In the genomic region with DNA sequence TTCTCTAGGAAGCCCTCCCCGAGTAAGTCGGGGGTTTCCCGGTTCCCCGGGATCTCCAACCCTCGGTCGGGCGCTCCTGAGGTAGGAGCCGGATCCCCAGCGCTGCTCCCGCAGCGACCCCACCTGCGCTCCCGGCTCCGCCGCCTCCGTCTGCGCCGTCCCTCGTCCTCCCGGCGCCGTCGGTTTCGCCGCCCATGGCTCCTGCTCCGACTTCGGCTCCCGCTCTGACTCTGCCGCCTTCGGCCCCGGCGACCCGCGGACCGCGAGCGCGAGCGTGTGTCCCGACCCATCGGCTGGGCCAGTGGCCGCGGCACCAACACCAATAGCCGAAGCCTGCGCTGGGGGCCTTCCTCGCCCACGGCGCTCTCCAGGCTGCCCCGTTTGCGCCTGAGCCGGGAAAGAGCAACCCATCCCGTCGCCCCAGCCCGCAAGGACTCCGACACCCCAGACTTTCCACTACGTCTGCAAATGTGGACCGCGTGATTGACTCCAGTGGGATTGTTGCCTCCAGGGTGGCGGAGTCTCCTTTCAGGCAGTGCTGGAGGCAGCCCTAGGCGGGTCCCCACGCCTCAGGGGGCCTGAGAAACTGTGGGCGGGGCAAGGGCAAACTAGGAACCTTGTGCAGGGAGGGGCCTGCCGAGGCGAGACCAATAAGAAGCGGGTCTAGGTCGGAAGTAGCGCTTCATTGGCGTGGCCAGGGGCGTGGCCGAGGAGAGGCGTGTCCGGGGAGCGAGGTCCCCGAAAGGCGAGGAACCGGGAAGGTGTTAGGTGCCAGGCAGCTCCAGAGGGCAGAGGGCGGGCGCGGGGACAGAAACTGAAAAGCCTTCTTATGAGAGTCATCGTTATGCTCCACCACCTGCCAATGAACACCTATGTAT, we compare ENCODE assay signal across 8 cellular contexts. TPM values are rescaled to one million over a fixed set of nuclear protein-coding genes. Genes with fewer than 3 reads are reported as not detected.
A peak's percentile ranks its signal among the peaks of the same experiment; 100 is the strongest.
DNase-seq lines count a peak whose midpoint lies in the region; ATAC-seq lines count a peak whose summit lies in the region.

CACTIN (minus strand) TSS at position 318 of the 878 bp plus-strand sequence; CDS start at position 290, 28 bp downstream.

- H3K9me3 Mint-ChIP-seq in immature natural killer cell, result peaks cover 0 to 2% (median 0%) of the 10 kb centered on the region in 6 donors

- ATAC-seq in GM18909 (IDR thresholded peaks at IDR 0.05; ENCODE audit: poor library complexity, unreplicated experiment) (peak; percentile 83), HG03175 (IDR thresholded peaks at IDR 0.05; ENCODE audit: unreplicated experiment) (peak; percentile 91)

- H3K27ac Mint-ChIP-seq in immature natural killer cell, result peak within 1 kb of the TSS; percentile 96 to 99 (median 98)

- peak within 1 kb of the TSS; percentile 84 to 99 (median 98) for H3K4me3 Mint-ChIP-seq in immature natural killer cell

- no peaks in the 10 kb centered on the region for H3K36me3 Mint-ChIP-seq in immature natural killer cell

- peaks cover 4 to 10% (median 8%) of the 10 kb centered on the region in 3 donors for H3K27me3 Mint-ChIP-seq in immature natural killer cell (ENCODE audit: low read depth in 3 of 3)

- H3K4me1 Mint-ChIP-seq in immature natural killer cell, result peaks cover 33 to 39% of the 10 kb centered on the region in 2 donors

- DNase-seq in ACHN (peak; percentile 97), NCI-H345 treated with DMSO at 0.1 percent for 48 hours (lab: John Stamatoyannopoulos, UW; ENCODE audit: unreplicated experiment) (peak; percentile 90), immature natural killer cell (peak; percentile 99), smooth muscle cell of the brain vasculature (ENCODE audit: low read depth, low spot score) (peak; percentile 92)
- DNase-seq in activated CD4-positive, CD25-positive, alpha-beta regulatory T cell (lab: John Stamatoyannopoulos, UW), result peak; percentile 96 to 98 (median 98)
- peak; percentile 98 for DNase-seq in central memory CD4-positive, alpha-beta T cell

- in situ Hi-C loops in ACHN (cut with HindIII; ENCODE audit: low pct_ligation_motif_present, low pct_unique_long_range_greater_than_20kb, low sequenced_read_pairs), result no loop called here

RNA-seq across cellular contexts. Expression of gene CACTIN, which starts in this region (rescaled TPM):
- 10 to 100 TPM in 1 of 3 donors, 1 to 10 TPM in 2; 1.4 to 18.0 (median 5.6) TPM for polyA plus RNA-seq in immature natural killer cell

Comparison
In these comparisons a context has a peak if more than half of its experiments do, and no peak if none do; other contexts are left out.
1. Peak in every context shown above with its lines: DNase-seq and ATAC-seq.